In genomic region chr10:103360791-103361190, GRCh38 we compare ENCODE assay signal across 2 cellular contexts.
TF ChIP-seq lines count a peak whose summit lies in the region.

No MANE protein-coding gene starts in this region.

TF ChIP-seq in HCT116, 20 proteins besides CTCF, POLR2A, EP300 and RAD21:
- 0 out of 2 replicates have a peak, but pooled peaks have one; percentile 20 for TF ChIP-seq FOSL1 (IDR thresholded peaks at IDR 0.05; ENCODE audit: low read depth)

TF ChIP-seq in SK-N-SH, 30 proteins besides CTCF, POLR2A, EP300 and RAD21:
- peak; percentile 48; the same call in 1 of the 2 replicates for TF ChIP-seq FOSL2 (IDR thresholded peaks at IDR 0.05; ENCODE audit: borderline replicate concordance, low read depth)
- TF ChIP-seq, protein P1, sequence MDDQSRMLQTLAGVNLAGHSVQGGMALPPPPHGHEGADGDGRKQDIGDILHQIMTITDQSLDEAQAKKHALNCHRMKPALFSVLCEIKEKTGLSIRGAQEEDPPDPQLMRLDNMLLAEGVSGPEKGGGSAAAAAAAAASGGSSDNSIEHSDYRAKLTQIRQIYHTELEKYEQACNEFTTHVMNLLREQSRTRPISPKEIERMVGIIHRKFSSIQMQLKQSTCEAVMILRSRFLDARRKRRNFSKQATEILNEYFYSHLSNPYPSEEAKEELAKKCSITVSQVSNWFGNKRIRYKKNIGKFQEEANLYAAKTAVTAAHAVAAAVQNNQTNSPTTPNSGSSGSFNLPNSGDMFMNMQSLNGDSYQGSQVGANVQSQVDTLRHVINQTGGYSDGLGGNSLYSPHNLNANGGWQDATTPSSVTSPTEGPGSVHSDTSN (IDR thresholded peaks at IDR 0.05), result 0 out of 2 replicates have a peak, but pooled peaks have one; percentile 13
